Comparison of ENCODE assay signal across 8 cellular contexts in the genomic region with DNA sequence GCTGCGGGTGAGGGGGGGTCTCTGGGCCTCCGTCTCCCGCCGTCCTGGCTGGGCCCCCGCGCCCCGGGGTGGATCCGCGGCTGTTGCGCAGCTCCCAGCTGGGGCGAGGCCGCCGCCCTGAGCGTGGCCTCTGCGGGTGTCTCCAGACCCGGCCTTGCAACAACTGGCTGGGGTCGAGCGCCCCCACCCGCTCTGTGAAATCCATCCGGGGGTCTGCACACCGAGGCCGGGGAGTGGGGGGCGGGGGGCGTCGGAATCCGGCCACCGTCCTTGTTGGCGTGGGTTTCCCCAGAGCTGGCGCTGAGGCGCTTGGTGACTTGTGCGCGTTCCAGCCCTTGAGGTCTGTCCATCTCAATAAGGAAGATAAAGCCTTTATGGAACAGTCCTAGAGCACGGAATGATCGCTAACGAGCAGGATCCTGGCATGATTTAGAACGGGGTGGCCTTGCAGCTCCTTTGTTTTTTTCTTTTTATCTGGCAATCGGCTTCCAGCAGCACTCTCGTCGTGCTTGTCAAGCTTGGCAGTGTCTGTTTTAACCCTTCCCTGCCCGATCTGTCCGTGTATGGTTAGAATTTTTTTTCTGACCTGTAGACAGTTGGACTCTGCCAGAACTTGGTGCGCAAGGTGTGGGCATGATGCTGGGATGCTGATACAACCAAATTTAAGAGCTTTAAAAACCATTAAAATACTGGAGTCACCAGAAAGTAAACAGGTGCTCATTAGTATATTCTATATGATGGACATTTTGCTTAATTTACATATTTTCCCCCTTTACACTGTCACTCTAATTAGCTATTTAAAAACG. TPM values are rescaled to one million over a fixed set of nuclear protein-coding genes. Genes with fewer than 3 reads are reported as not detected.
DNase-seq lines count a peak whose midpoint lies in the region; ATAC-seq, FAIRE-seq and TF ChIP-seq lines count a peak whose summit lies in the region.

No MANE protein-coding gene starts in this region.

- 0 out of 2 replicates have a peak, but pooled peaks cover 6% of the 10 kb centered on the region for H3K79me2 ChIP-seq in KMS-11 (ENCODE audit: insufficient read depth, low read depth)
- H3K79me2 ChIP-seq in smooth muscle cell (ENCODE audit: low read depth), result peaks cover 57% of the 10 kb centered on the region

- H3K4me1 Mint-ChIP-seq in chondrocyte (ENCODE audit: low read depth), result peaks cover 61% of the 10 kb centered on the region

- intact Hi-C loops in kidney (cut with DNase I), result no loop called here

- peak overlapping the region; percentile 93 for H3K27ac Mint-ChIP-seq in chondrocyte (ENCODE audit: unreplicated experiment)

- H3F3A ChIP-seq in smooth muscle cell (ENCODE audit: low read depth), result peaks cover under 1% of the 10 kb centered on the region

- H3K9ac ChIP-seq in KMS-11 (peak overlapping the region; percentile 49; the same call in 1 of the 2 replicates), kidney (ENCODE audit: low read length in 2 of 2) (peak overlapping the region; percentile 66 to 86), smooth muscle cell (ENCODE audit: low read depth) (peak overlapping the region; percentile 99)

- H3K4me1 ChIP-seq in KMS-11 (ENCODE audit: low read depth, poor library complexity, severe bottlenecking) (peaks cover 13% of the 10 kb centered on the region), kidney (ENCODE audit: control insufficient read depth in 1 of 2, insufficient read depth in 1 of 2, low read depth in 1 of 2, low read length in 2 of 2) (peaks cover 8 to 18% of the 10 kb centered on the region in 2 donors), smooth muscle cell (ENCODE audit: low read depth) (peaks cover 30% of the 10 kb centered on the region)

- H3K9me3 ChIP-seq in kidney (ENCODE audit: control insufficient read depth in 1 of 2, low read length in 2 of 2) (no peaks in the 10 kb centered on the region), smooth muscle cell (replicated peaks; ENCODE audit: low read depth) (no peaks in the 10 kb centered on the region)

- 2% methylated on average over 22 of the region's 43 CpGs for WGBS in smooth muscle cell (ENCODE audit: low lambda C conversion rate)

- H3K27me3 Mint-ChIP-seq in chondrocyte (ENCODE audit: low read depth), result no peaks in the 10 kb centered on the region

- H3K36me3 ChIP-seq in KMS-11 (ENCODE audit: insufficient read depth), result no peaks in the 10 kb centered on the region
- no peaks in the 10 kb centered on the region for H3K36me3 ChIP-seq in kidney (ENCODE audit: control insufficient read depth in 1 of 2, insufficient read depth in 2 of 2, low read length in 2 of 2)
- H3K36me3 ChIP-seq in smooth muscle cell (ENCODE audit: low read depth), result no peaks in the 10 kb centered on the region

- H4K20me1 ChIP-seq in KMS-11 (ENCODE audit: insufficient read depth), result no peaks in the 10 kb centered on the region
- peaks cover 54% of the 10 kb centered on the region for H4K20me1 ChIP-seq in smooth muscle cell (ENCODE audit: low read depth)

- TF ChIP-seq CTCF in KMS-11 (conservative IDR thresholded peaks at IDR 0.05; ENCODE audit: low read depth, low read length) (no peak), chondrocyte (IDR thresholded peaks at IDR 0.05) (peak; percentile 51), kidney (IDR thresholded peaks at IDR 0.05; ENCODE audit: borderline replicate concordance, extremely low read depth, insufficient read depth) (no peak), smooth muscle cell (IDR thresholded peaks at IDR 0.05; ENCODE audit: borderline replicate concordance, insufficient read depth, poor library complexity, severe bottlenecking) (peak; percentile 4)

- peak; percentile 37 for ATAC-seq in GM21825 (IDR thresholded peaks at IDR 0.05; ENCODE audit: unreplicated experiment)

- H3K27me3 ChIP-seq in KMS-11 (ENCODE audit: insufficient read depth, low read depth) (no peaks in the 10 kb centered on the region), smooth muscle cell (ENCODE audit: low read depth) (no peaks in the 10 kb centered on the region)

- no peak for FAIRE-seq in kidney (lab: Jason Lieb, UNC)

- no peak overlapping the region for H3K27ac ChIP-seq in KMS-11
- peak overlapping the region; percentile 97 to 99 for H3K27ac ChIP-seq in kidney (ENCODE audit: low read depth in 2 of 2, low read length in 2 of 2)
- H3K27ac ChIP-seq in smooth muscle cell (ENCODE audit: low read depth), result peak overlapping the region; percentile 96

- H3K4me3 Mint-ChIP-seq in chondrocyte (ENCODE audit: unreplicated experiment), result peak overlapping the region; percentile 86

- DNase-seq in NCI-H2081 (lab: John Stamatoyannopoulos, UW), result peak; percentile 22 to 55
- DNase-seq in NCI-H2081 treated with DMSO at 0.1 percent for 48 hours (lab: John Stamatoyannopoulos, UW), result no peak
- DNase-seq in SW 1271 (lab: John Stamatoyannopoulos, UW), result peak; percentile 30 to 63
- no peak for DNase-seq in chondrocyte (ENCODE audit: low spot score)
- no peak for DNase-seq in kidney
- peak; percentile 59 for DNase-seq in smooth muscle cell (lab: John Stamatoyannopoulos, UW; ENCODE audit: unreplicated experiment)

- H3K9me3 Mint-ChIP-seq in chondrocyte (ENCODE audit: low read depth), result no peaks in the 10 kb centered on the region

- H3K36me3 Mint-ChIP-seq in chondrocyte (ENCODE audit: low read depth), result peaks cover 28% of the 10 kb centered on the region

- H3K4me3 ChIP-seq in KMS-11 (IDR thresholded peaks at IDR 0.05; ENCODE audit: insufficient read depth, low read depth, low read length), result no peak overlapping the region
- H3K4me3 ChIP-seq in kidney (ENCODE audit: low read length in 2 of 2), result peak overlapping the region; percentile 69 to 82
- H3K4me3 ChIP-seq in smooth muscle cell, result peak overlapping the region; percentile 83

- H3K4me2 ChIP-seq in KMS-11 (peak overlapping the region; percentile 64), smooth muscle cell (peak overlapping the region; percentile 97)

- H2AFZ ChIP-seq in KMS-11 (ENCODE audit: low read depth) (peak overlapping the region; percentile 79), smooth muscle cell (ENCODE audit: low read depth) (no peak overlapping the region)

RNA-seq across cellular contexts. Expression of gene DSTN, which starts 0.7 kb away (rescaled TPM):
- 878 to 1,290 TPM (median 1,265 TPM) in 3 replicates for total RNA-seq in chondrocyte
- 409 TPM for total RNA-seq in kidney
- polyA plus RNA-seq in kidney (ENCODE audit: insufficient read depth, low read depth, low replicate concordance), result 525 TPM
- 486 and 582 TPM in 2 replicates for total RNA-seq in smooth muscle cell
- 534 and 559 TPM in 2 replicates for polyA plus RNA-seq in smooth muscle cell

RNA-seq across cellular contexts. Expression of gene BFSP1, which starts 39.4 kb away (rescaled TPM):
- total RNA-seq in chondrocyte (9.6 to 14.4 TPM (median 11.7 TPM) in 3 replicates), kidney (1.3 TPM), smooth muscle cell (0.76 and 1.0 TPM in 2 replicates)
- polyA plus RNA-seq in kidney (ENCODE audit: insufficient read depth, low read depth, low replicate concordance) (2.1 TPM), smooth muscle cell (1.3 and 1.6 TPM in 2 replicates)

Comparison
In these comparisons a context has a peak if more than half of its experiments do, and no peak if none do; other contexts are left out.
1. DNase-seq: peak in NCI-H2081 (2 of 2), SW 1271 (2 of 2) and smooth muscle cell (single experiment); none in NCI-H2081 treated with DMSO at 0.1 percent for 48 hours (single experiment), chondrocyte (single experiment) and kidney (single experiment).
2. H3K9ac ChIP-seq: peak in every context shown above with its lines; median percentile 99 in smooth muscle cell; 76 in kidney; 49 in KMS-11.
3. CTCF ChIP-seq: peak in chondrocyte (single experiment) and smooth muscle cell (single experiment); none in KMS-11 (single experiment) and kidney (single experiment).